ENCODE assay signal across 1 cellular context in genomic region chr2:9110346-9110884, GRCh38.
A peak's percentile ranks its signal among the peaks of the same experiment; 100 is the strongest.
TF ChIP-seq lines count a peak whose summit lies in the region.

No MANE protein-coding gene starts in this region.

TF ChIP-seq in HepG2, 621 proteins besides CTCF, POLR2A, EP300 and RAD21 (continued from another document):
- TF ChIP-seq FOXA3 (CRISPR knock-in tag; IDR thresholded peaks at IDR 0.05) (no peak), ZNF562 (CRISPR knock-in tag; IDR thresholded peaks at IDR 0.05; ENCODE audit: borderline replicate concordance) (no peak), RERE (CRISPR knock-in tag; IDR thresholded peaks at IDR 0.05; ENCODE audit: low read depth) (no peak), MLXIP (CRISPR knock-in tag; IDR thresholded peaks at IDR 0.05; ENCODE audit: borderline replicate concordance) (no peak), IKZF5 (CRISPR knock-in tag; IDR thresholded peaks at IDR 0.05) (no peak), ONECUT2 (CRISPR knock-in tag; IDR thresholded peaks at IDR 0.05) (no peak), SKIL (CRISPR knock-in tag; IDR thresholded peaks at IDR 0.05; ENCODE audit: borderline replicate concordance) (no peak), ZNF687 (CRISPR knock-in tag; IDR thresholded peaks at IDR 0.05) (0 out of 2 replicates have a peak, but pooled peaks have one; percentile 30), NFIC (IDR thresholded peaks at IDR 0.05; ENCODE audit: low read length) (no peak), ZNF407 (CRISPR knock-in tag; IDR thresholded peaks at IDR 0.05; ENCODE audit: not compliant biosample characterization) (no peak), NFE2L2 (IDR thresholded peaks at IDR 0.05; ENCODE audit: low read length) (no peak), SMAD3 (CRISPR knock-in tag; IDR thresholded peaks at IDR 0.05) (no peak), ZNF691 (CRISPR knock-in tag; IDR thresholded peaks at IDR 0.05; ENCODE audit: borderline replicate concordance, low read depth) (peak; percentile 47; the same call in 1 of the 2 replicates), ZBTB1 (CRISPR knock-in tag; IDR thresholded peaks at IDR 0.05; ENCODE audit: borderline replicate concordance) (no peak), ZNF589 (CRISPR knock-in tag; conservative IDR thresholded peaks at IDR 0.05) (no peak), BCL3 (CRISPR knock-in tag; IDR thresholded peaks at IDR 0.05) (no peak), HNRNPK (IDR thresholded peaks at IDR 0.05; ENCODE audit: low read depth, low read length, poor library complexity, severe bottlenecking) (no peak)
TF ChIP-seq in HepG2: peak in this region for 3.
